1 cellular context compared by ENCODE assay signal in the genomic region with DNA sequence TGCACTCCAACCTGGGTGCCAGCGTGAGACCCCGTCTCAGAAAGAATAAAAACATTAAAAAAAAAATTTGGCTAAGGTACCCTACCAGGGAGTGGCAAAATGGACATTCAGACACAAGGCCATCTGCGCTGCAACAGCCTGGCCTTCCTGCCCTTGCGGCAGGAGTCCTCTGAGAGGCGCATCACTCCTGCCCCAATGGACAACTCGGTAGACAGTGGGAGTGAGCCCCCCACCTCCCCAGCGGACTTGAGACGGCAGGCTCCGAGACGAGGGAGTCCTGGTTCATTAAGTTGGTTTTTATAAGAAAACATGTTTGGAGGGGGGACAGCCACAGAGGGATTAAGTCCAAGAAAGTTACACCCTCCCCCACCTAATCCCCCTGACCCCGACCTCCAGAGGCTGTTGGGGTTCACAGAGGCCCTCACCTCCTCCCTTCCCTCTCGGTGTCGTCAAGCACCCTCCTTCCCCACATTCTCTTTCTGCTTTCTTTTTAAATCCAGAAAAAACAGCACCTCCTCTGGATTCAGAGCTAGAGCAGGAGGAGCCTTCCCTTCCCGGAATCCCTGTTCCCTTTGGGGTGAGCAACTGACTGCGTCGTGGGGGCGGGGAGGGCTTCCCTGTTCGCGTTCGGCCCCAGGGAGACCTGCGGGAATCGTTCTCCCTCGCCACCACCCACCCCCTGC.
TF ChIP-seq lines count a peak whose summit lies in the region.

No MANE protein-coding gene starts in this region.

TF ChIP-seq in HEK293T, 16 proteins besides CTCF, POLR2A, EP300 and RAD21 (continued from another document):
- TF ChIP-seq PKNOX1 (IDR thresholded peaks at IDR 0.05) (no peak), L3MBTL2 (conservative IDR thresholded peaks at IDR 0.05) (no peak), FOXM1 (IDR thresholded peaks at IDR 0.05; ENCODE audit: borderline replicate concordance) (no peak), ZNF384 (IDR thresholded peaks at IDR 0.05) (no peak), ARNT (IDR thresholded peaks at IDR 0.05) (no peak), SUZ12 (IDR thresholded peaks at IDR 0.05) (no peak), FOXA1 (IDR thresholded peaks at IDR 0.05) (no peak), FOXK2 (IDR thresholded peaks at IDR 0.05) (no peak)
TF ChIP-seq in HEK293T: peak in this region for 0.
